In genomic region chrX:48697182-48697727, GRCh38 we compare ENCODE assay signal across 8 cellular contexts. TPM values are rescaled to one million over a fixed set of nuclear protein-coding genes. Genes with fewer than 3 reads are reported as not detected.
A peak's percentile ranks its signal among the peaks of the same experiment; 100 is the strongest.
DNase-seq lines count a peak whose midpoint lies in the region; ATAC-seq and TF ChIP-seq lines count a peak whose summit lies in the region.

No MANE protein-coding gene starts in this region.

- H4K20me1 ChIP-seq in DOHH2 (ENCODE audit: control insufficient read depth, insufficient read depth, low read depth, low read length), result no peaks in the 10 kb centered on the region

- ATAC-seq in HG03280 (IDR thresholded peaks at IDR 0.05; ENCODE audit: unreplicated experiment), result peak; percentile 11
- no peak for ATAC-seq in body of pancreas
- ATAC-seq in mucosa of descending colon, result no peak
- no peak for ATAC-seq in GM19324 (IDR thresholded peaks at IDR 0.05; ENCODE audit: low FRiP score, unreplicated experiment)
- ATAC-seq in HG03520 (IDR thresholded peaks at IDR 0.05; ENCODE audit: unreplicated experiment), result no peak
- ATAC-seq in HG03457 (IDR thresholded peaks at IDR 0.05; ENCODE audit: unreplicated experiment), result no peak

- H3K79me2 ChIP-seq in DOHH2 (ENCODE audit: control insufficient read depth, low read length), result peaks cover 54% of the 10 kb centered on the region

- H3F3A ChIP-seq in DOHH2 (ENCODE audit: control insufficient read depth, insufficient read depth), result no peaks in the 10 kb centered on the region

- 0 to 1% methylated on average over 8 to 9 of the region's 12 CpGs for WGBS in body of pancreas, 2 donors

- intact Hi-C loops in body of pancreas (cut with DNase I), result no loop called here
- intact Hi-C loops in mucosa of descending colon (cut with DNase I, micrococcal nuclease), result no loop called here

- TF ChIP-seq POLR2A in body of pancreas (IDR thresholded peaks at IDR 0.05), result no peak

- H3K9me2 ChIP-seq in DOHH2 (replicated peaks; ENCODE audit: control insufficient read depth, low read length), result no peaks in the 10 kb centered on the region

- H3K27ac ChIP-seq in DOHH2 (ENCODE audit: low read depth, low read length) (peak overlapping the region; percentile 73), body of pancreas (peak overlapping the region; percentile 15 to 94 (median 88))

- peak overlapping the region; percentile 75 for H3K4me2 ChIP-seq in DOHH2 (ENCODE audit: low read length)

- peak overlapping the region; percentile 84 for H3K4me3 ChIP-seq in DOHH2 (ENCODE audit: low read length)
- H3K4me3 ChIP-seq in body of pancreas, result peak overlapping the region in 1 of 2 donors; percentile 50
- H3K4me3 ChIP-seq in mucosa of descending colon, result peak overlapping the region; percentile 68

- H3K4me1 ChIP-seq in DOHH2 (ENCODE audit: control insufficient read depth, low read length) (peaks cover 22% of the 10 kb centered on the region), body of pancreas (peaks cover 7% of the 10 kb centered on the region), mucosa of descending colon (ENCODE audit: low read depth) (peaks cover 4% of the 10 kb centered on the region)

- H3K27me3 ChIP-seq in DOHH2 (ENCODE audit: control insufficient read depth, low read length), result no peaks in the 10 kb centered on the region
- H3K27me3 ChIP-seq in body of pancreas, result no peaks in the 10 kb centered on the region

- DNase-seq in body of pancreas, result no peak
- DNase-seq in mucosa of descending colon, result no peak
- DNase-seq in activated CD4-positive, alpha-beta T cell treated with anti-CD3 and anti-CD28 coated beads for 48 hours, result no peak

- H3K36me3 ChIP-seq in DOHH2 (ENCODE audit: control insufficient read depth, low read length) (peaks cover 42% of the 10 kb centered on the region), body of pancreas (replicated peaks in 1 of 2; ENCODE audit: insufficient read depth in 1 of 2, low read depth in 2 of 2) (no peaks in the 10 kb centered on the region), mucosa of descending colon (ENCODE audit: low read depth) (peaks cover 3% of the 10 kb centered on the region)

- H3K9me3 ChIP-seq in DOHH2 (ENCODE audit: control insufficient read depth, insufficient read depth, low read length), result no peaks in the 10 kb centered on the region
- no peaks in the 10 kb centered on the region for H3K9me3 ChIP-seq in body of pancreas
- H3K9me3 ChIP-seq in mucosa of descending colon, result no peaks in the 10 kb centered on the region

- no peak for TF ChIP-seq CTCF in DOHH2 (IDR thresholded peaks at IDR 0.05; ENCODE audit: low read depth, low read length, poor library complexity, severe bottlenecking)
- no peak for TF ChIP-seq CTCF in body of pancreas (IDR thresholded peaks at IDR 0.05)
- no peak for TF ChIP-seq CTCF in mucosa of descending colon (IDR thresholded peaks at IDR 0.05)

RNA-seq across cellular contexts. Expression of gene SUV39H1, which starts 0.7 kb away (rescaled TPM):
- 1 to 10 TPM; 2.1 to 2.6 TPM for total RNA-seq in body of pancreas
- total RNA-seq in mucosa of descending colon, result 1 to 10 TPM; 3.4 to 6.2 (median 3.7) TPM

RNA-seq across cellular contexts. Expression of gene WAS, which starts 13.7 kb away (rescaled TPM):
- total RNA-seq in body of pancreas, result 1 to 10 TPM in 1 of 2 donors, not detected in 1; 1.0 TPM
- 1 to 10 TPM; 4.4 to 8.6 (median 5.3) TPM for total RNA-seq in mucosa of descending colon
